1 cellular context compared by ENCODE assay signal in genomic region chr12:26647091-26647490, GRCh38.
TF ChIP-seq lines count a peak whose summit lies in the region.

No MANE protein-coding gene starts in this region.

TF ChIP-seq in IMR-90, 13 proteins besides CTCF, POLR2A, EP300 and RAD21 (continued from another document):
- no peak for TF ChIP-seq RCOR1 (IDR thresholded peaks at IDR 0.05; ENCODE audit: insufficient replicate concordance, low read length)
- TF ChIP-seq MAFK (IDR thresholded peaks at IDR 0.05; ENCODE audit: low read depth, low read length), result no peak
TF ChIP-seq in IMR-90: peak in this region for 0.
